ENCODE assay signal across 21 cellular contexts in genomic region chr1:178294654-178295053, GRCh38.
DNase-seq lines count a peak whose midpoint lies in the region; ATAC-seq and TF ChIP-seq lines count a peak whose summit lies in the region.
"Had no signal": no experiment of that assay in that cellular context is flagged by ENCODE, and none has a peak within 500 bp of the region (broad histone marks: within the 10 kb centered on the region; RNA-seq: fewer than 3 reads in every experiment).

No MANE protein-coding gene starts in this region.

- no peak for TF ChIP-seq EP300 in suprapubic skin (IDR thresholded peaks at IDR 0.05)

- H3K27ac Mint-ChIP-seq in MCF 10A (ENCODE audit: low read depth, unreplicated experiment) = no peak overlapping the region
- H3K27ac Mint-ChIP-seq: activated CD4-positive, alpha-beta T cell treated with anti-CD3 and anti-CD28 coated beads for 36 hours; activated CD8-positive, alpha-beta memory T cell treated with anti-CD3 and anti-CD28 coated beads, Interleukin-2, amount 10 ng/mL, durations not matched to agents 7 days and 5 days; activated T-helper 2 cell treated with anti-CD3 and anti-CD28 coated beads, Interferon-gamma antibody, Interleukin-2, Interleukin-4, amounts not matched to agents 10 μg/mL and 5 μg/mL and 100 μg/mL, durations not matched to agents 14 hours and 24 hours and 36 hours; stimulated activated memory B cell treated with anti-CD40 and anti-IgM and Interleukin-4, amounts not matched to agents 10 μg/mL and 1 μg/mL and 100 μg/mL, for 72 hours had no signal

- no peaks in the 10 kb centered on the region for H4K20me1 ChIP-seq in mammary epithelial cell (ENCODE audit: insufficient read depth, low read length)

- in situ Hi-C loops in mammary epithelial cell (cut with MboI; ENCODE audit: low sequenced_read_pairs in 2 of 2) = no loop called here

- WGBS in mammary epithelial cell (ENCODE audit: low coverage, missing lambda C conversion rate) = 75% methylated on average over 1 of the region's 1 CpG
- 52% methylated on average over 1 of the region's 1 CpG for WGBS in suprapubic skin

- peak; percentile 56 for DNase-seq in mammary epithelial cell
- DNase-seq in MCF 10A (ENCODE audit: unreplicated experiment) = no peak
- no peak for DNase-seq in suprapubic skin (ENCODE audit: low spot score in 2 of 2)
- no peak for DNase-seq in activated naive CD4-positive, alpha-beta T cell (lab: John Stamatoyannopoulos, UW)
- no peak for DNase-seq in HK-2 (ENCODE audit: unreplicated experiment)
- DNase-seq: activated CD4-positive, alpha-beta T cell treated with anti-CD3 and anti-CD28 coated beads for 36 hours; activated CD8-positive, alpha-beta memory T cell treated with anti-CD3 and anti-CD28 coated beads, Interleukin-2, amount 10 ng/mL, durations not matched to agents 7 days and 5 days; amniotic stem cell; CD4-positive, alpha-beta memory T cell; cerebellar nuclear complex; foreskin melanocyte; NCI-H2029 treated with DMSO at 0.1 percent for 48 hours; SJCRH30; stimulated activated CD4-positive, alpha-beta T cell treated with anti-CD3 and anti-CD28 coated beads, Interleukin-12 subunit alpha, Interleukin-12 subunit beta, amount 100 ng/mL, for 4 hours; T-helper 9 cell; upper lobe of right lung had no signal

- no peak overlapping the region for H3K4me3 ChIP-seq in mammary epithelial cell (replicated peaks in 1 of 3; ENCODE audit: insufficient read depth in 1 of 3, low read depth in 2 of 3, low read length in 3 of 3)
- H3K4me3 ChIP-seq in suprapubic skin = no peak overlapping the region
- H3K4me3 ChIP-seq: SJCRH30, upper lobe of right lung had no signal

- H3K9me3 Mint-ChIP-seq in MCF 10A (ENCODE audit: unreplicated experiment) = no peaks in the 10 kb centered on the region
- H3K9me3 Mint-ChIP-seq: activated T-helper 2 cell treated with anti-CD3 and anti-CD28 coated beads, Interferon-gamma antibody, Interleukin-2, Interleukin-4, amounts not matched to agents 10 μg/mL and 5 μg/mL and 100 μg/mL, durations not matched to agents 14 hours and 24 hours and 36 hours; CD4-positive, alpha-beta memory T cell; stimulated activated memory B cell treated with anti-CD40 and anti-IgM and Interleukin-4, amounts not matched to agents 10 μg/mL and 1 μg/mL and 100 μg/mL, for 72 hours had no signal

- peak; percentile 69 for ATAC-seq in SK-N-SH treated with all-trans-retinoic acid at 6 μM for 48 hours
- ATAC-seq in esophagus mucosa = peak; percentile 73
- no peak for ATAC-seq in HG02840 (IDR thresholded peaks at IDR 0.05; ENCODE audit: low FRiP score, unreplicated experiment)
- ATAC-seq: activated CD4-positive, alpha-beta T cell treated with anti-CD3 and anti-CD28 coated beads for 36 hours; activated CD8-positive, alpha-beta memory T cell treated with anti-CD3 and anti-CD28 coated beads, Interleukin-2, amount 10 ng/mL, durations not matched to agents 7 days and 5 days; stimulated activated memory B cell treated with anti-CD40 and anti-IgM and Interleukin-4, amounts not matched to agents 10 μg/mL and 1 μg/mL and 100 μg/mL, for 72 hours; upper lobe of right lung had no signal

- BruUV-seq in mammary epithelial cell (replicated peaks; lab: Mats Ljungman, UMichigan) (no TSS peak), MCF 10A (replicated peaks; lab: Mats Ljungman, UMichigan) (no TSS peak)

- H3K4me2 ChIP-seq in mammary epithelial cell (ENCODE audit: insufficient read depth, low read depth, low read length) = no peak overlapping the region

- peaks cover 51% of the 10 kb centered on the region for H3K79me2 ChIP-seq in mammary epithelial cell (ENCODE audit: insufficient read depth, low read length)

- H3K36me3 ChIP-seq in mammary epithelial cell (ENCODE audit: insufficient read depth, low read length) (peaks cover 3% of the 10 kb centered on the region), suprapubic skin (no peaks in the 10 kb centered on the region)
- H3K36me3 ChIP-seq: SJCRH30, upper lobe of right lung had no signal

- peaks cover 7% of the 10 kb centered on the region for H3K4me1 Mint-ChIP-seq in MCF 10A (ENCODE audit: insufficient read depth, unreplicated experiment)
- H3K4me1 Mint-ChIP-seq: activated CD4-positive, alpha-beta T cell treated with anti-CD3 and anti-CD28 coated beads for 36 hours; activated CD8-positive, alpha-beta memory T cell treated with anti-CD3 and anti-CD28 coated beads, Interleukin-2, amount 10 ng/mL, durations not matched to agents 7 days and 5 days; CD4-positive, alpha-beta memory T cell had no signal

- intact Hi-C loops in mammary epithelial cell (cut with micrococcal nuclease) (no loop called here), MCF 10A (cut with micrococcal nuclease) (no loop called here)

- peaks cover 1% of the 10 kb centered on the region for H3K4me1 ChIP-seq in mammary epithelial cell (ENCODE audit: insufficient read depth, low read length)
- peaks cover 24% of the 10 kb centered on the region for H3K4me1 ChIP-seq in suprapubic skin
- H3K4me1 ChIP-seq: SJCRH30, upper lobe of right lung had no signal

- TF ChIP-seq CTCF in mammary epithelial cell (conservative IDR thresholded peaks at IDR 0.05 in 1 of 2, IDR thresholded peaks at IDR 0.05 in 1 of 2; ENCODE audit: extremely low read depth in 1 of 2, insufficient read depth in 1 of 2, low read depth in 1 of 2, low read length in 2 of 2) (peak; percentile 12 to 18), MCF 10A (IDR thresholded peaks at IDR 0.05; ENCODE audit: unreplicated experiment) (no peak), suprapubic skin (IDR thresholded peaks at IDR 0.05) (no peak)

- POLR2A ChIA-PET in MCF 10A (lab: Yijun Ruan, JAX) = no interaction called here

- H3K4me3 Mint-ChIP-seq in MCF 10A (ENCODE audit: unreplicated experiment) = no peak overlapping the region
- H3K4me3 Mint-ChIP-seq: activated CD4-positive, alpha-beta T cell treated with anti-CD3 and anti-CD28 coated beads for 36 hours; activated CD8-positive, alpha-beta memory T cell treated with anti-CD3 and anti-CD28 coated beads, Interleukin-2, amount 10 ng/mL, durations not matched to agents 7 days and 5 days; CD4-positive, alpha-beta memory T cell; stimulated activated memory B cell treated with anti-CD40 and anti-IgM and Interleukin-4, amounts not matched to agents 10 μg/mL and 1 μg/mL and 100 μg/mL, for 72 hours had no signal

- dilution Hi-C loops in mammary epithelial cell (cut with HindIII; ENCODE audit: low sequenced_read_pairs) = no loop called here

- no peaks in the 10 kb centered on the region for H3K27me3 ChIP-seq in mammary epithelial cell (ENCODE audit: insufficient read depth, low read length)
- H3K27me3 ChIP-seq in suprapubic skin = no peaks in the 10 kb centered on the region
- H3K27me3 ChIP-seq: SJCRH30, upper lobe of right lung had no signal

- CTCF ChIA-PET in mammary epithelial cell (lab: Charles Lee; ENCODE audit: low non-redundant PET) = interaction anchor here (0.7 kb wide), 1 partner anchor 368 kb away, joined by 3 read pairs; no protein-coding TSS in a partner anchor
- CTCF ChIA-PET in MCF 10A (lab: Yijun Ruan, JAX) = interaction anchor here (0.6 to 11.5 kb wide), 10 partner anchors 11 to 263 kb away, joined by 3 to 224 read pairs (median 5); partner anchors contain the start of gene RASAL2

- H2AFZ ChIP-seq in mammary epithelial cell (ENCODE audit: low read depth, low read length) = no peak overlapping the region

- no peak overlapping the region for H3K9ac ChIP-seq in mammary epithelial cell (ENCODE audit: insufficient read depth, low read length)

- no peaks in the 10 kb centered on the region for H3K27me3 Mint-ChIP-seq in MCF 10A (ENCODE audit: insufficient read depth, unreplicated experiment)
- H3K27me3 Mint-ChIP-seq: activated CD8-positive, alpha-beta memory T cell treated with anti-CD3 and anti-CD28 coated beads, Interleukin-2, amount 10 ng/mL, durations not matched to agents 7 days and 5 days had no signal

- TF ChIP-seq POLR2A in suprapubic skin (IDR thresholded peaks at IDR 0.05) = no peak

- H3K27ac ChIP-seq in mammary epithelial cell (ENCODE audit: insufficient read depth, low read depth, low read length) (peak overlapping the region; percentile 6), suprapubic skin (peak overlapping the region; percentile 3)
- H3K27ac ChIP-seq: SJCRH30, upper lobe of right lung had no signal

- peaks cover 17% of the 10 kb centered on the region for H3K36me3 Mint-ChIP-seq in MCF 10A (ENCODE audit: insufficient read depth, unreplicated experiment)
- H3K36me3 Mint-ChIP-seq: activated CD8-positive, alpha-beta memory T cell treated with anti-CD3 and anti-CD28 coated beads, Interleukin-2, amount 10 ng/mL, durations not matched to agents 7 days and 5 days; CD4-positive, alpha-beta memory T cell; stimulated activated memory B cell treated with anti-CD40 and anti-IgM and Interleukin-4, amounts not matched to agents 10 μg/mL and 1 μg/mL and 100 μg/mL, for 72 hours had no signal

- no peaks in the 10 kb centered on the region for H3K9me3 ChIP-seq in mammary epithelial cell (replicated peaks; ENCODE audit: insufficient read depth, low read length)
- H3K9me3 ChIP-seq in suprapubic skin = no peaks in the 10 kb centered on the region
- H3K9me3 ChIP-seq: SJCRH30, upper lobe of right lung had no signal

TF ChIP-seq in SK-N-SH treated with all-trans-retinoic acid at 6 μM for 48 hours, 23 proteins besides CTCF, POLR2A, EP300 and RAD21 (continues in another document):
- no peak for TF ChIP-seq ARNTL (CRISPR knock-in tag; IDR thresholded peaks at IDR 0.05; ENCODE audit: borderline replicate concordance, low read depth)
- no peak for TF ChIP-seq ZNF8 (CRISPR knock-in tag; IDR thresholded peaks at IDR 0.05)
- TF ChIP-seq PATZ1 (CRISPR knock-in tag; IDR thresholded peaks at IDR 0.05; ENCODE audit: borderline replicate concordance) = no peak

Comparison
In these comparisons a context has a peak if more than half of its experiments do, and no peak if none do; other contexts are left out.
1. CTCF ChIP-seq: peak in mammary epithelial cell (2 of 2); none in MCF 10A (single experiment) and suprapubic skin (0 of 2).